17 cellular contexts compared by ENCODE assay signal in genomic region chr11:298406-299065, GRCh38. TPM values are rescaled to one million over a fixed set of nuclear protein-coding genes. Genes with fewer than 3 reads are reported as not detected.
A peak's percentile ranks its signal among the peaks of the same experiment; 100 is the strongest.
DNase-seq lines count a peak whose midpoint lies in the region; ATAC-seq and TF ChIP-seq lines count a peak whose summit lies in the region.
"Had no signal": no experiment of that assay in that cellular context is flagged by ENCODE, and none has a peak within 500 bp of the region (broad histone marks: within the 10 kb centered on the region; RNA-seq: fewer than 3 reads in every experiment).

No MANE protein-coding gene starts in this region.

- 34% methylated on average over 7 of the region's 15 CpGs; no CpG with 5 or more reads in 1 of the 2 donors for WGBS in body of pancreas, 2 donors
- WGBS in mesendoderm (ENCODE audit: extremely low coverage, insufficient coverage, low lambda C conversion rate) = no CpG with 5 or more reads among the region's 15 CpGs

- intact Hi-C loops in body of pancreas (cut with DNase I) = loop anchor here (5.0 kb wide), 1 partner anchor 56 kb away; no protein-coding TSS in a partner anchor

- DNase-seq in stimulated activated naive CD8-positive, alpha-beta T cell treated with anti-CD3 and anti-CD28 coated beads, Interleukin-15, amount 100 ng/mL, for 72 hours = peak in 1 of 2 donors; percentile 60
- DNase-seq in stimulated activated naive CD8-positive, alpha-beta T cell treated with anti-CD3 and anti-CD28 coated beads, Interleukin-15, Interleukin-2, amounts not matched to agents 100 U/mL and 50 U/mL, for 24 hours = no peak
- DNase-seq in body of pancreas = peak; percentile 64 to 80 (median 70)
- peak; percentile 84 for DNase-seq in mesenteric fat pad (ENCODE audit: low spot score)
- DNase-seq in GM20000 (ENCODE audit: low spot score) = no peak
- no peak for DNase-seq in NCI-H1436 (lab: John Stamatoyannopoulos, UW)
- no peak for DNase-seq in mesendoderm
- DNase-seq: activated gamma-delta T cell treated with Interleukin-2 at 50 U/mL for 16 hours, NCI-H524 treated with DMSO at 0.1 percent for 48 hours had no signal

- H3K56ac ChIP-seq in mesendoderm (ENCODE audit: low read length) = no peak overlapping the region

- H3K36me3 ChIP-seq in body of pancreas (replicated peaks in 1 of 2; ENCODE audit: insufficient read depth in 1 of 2, low read depth in 2 of 2) (peaks cover 0 to 3% of the 10 kb centered on the region in 2 donors), mesendoderm (ENCODE audit: control insufficient read depth, insufficient read depth, low read length) (peaks cover 4% of the 10 kb centered on the region)

- H3K27me3 Mint-ChIP-seq in stimulated activated naive CD8-positive, alpha-beta T cell treated with anti-CD3 and anti-CD28 coated beads, Interleukin-15, amount 100 ng/mL, for 72 hours = peaks cover 19% of the 10 kb centered on the region

- peak overlapping the region; percentile 12 to 64 for H3K4me3 Mint-ChIP-seq in stimulated activated naive CD8-positive, alpha-beta T cell treated with anti-CD3 and anti-CD28 coated beads, Interleukin-15, amount 100 ng/mL, for 72 hours
- H3K4me3 Mint-ChIP-seq: memory B cell had no signal

- no peak overlapping the region for H2BK15ac ChIP-seq in mesendoderm (replicated peaks; ENCODE audit: low read depth)

- H3K18ac ChIP-seq in mesendoderm (ENCODE audit: low read length) = no peak overlapping the region

- H3K9me3 Mint-ChIP-seq in stimulated activated naive CD8-positive, alpha-beta T cell treated with anti-CD3 and anti-CD28 coated beads, Interleukin-15, amount 100 ng/mL, for 72 hours = no peaks in the 10 kb centered on the region
- H3K9me3 Mint-ChIP-seq: memory B cell had no signal

- no peak overlapping the region for H3K9ac ChIP-seq in mesendoderm (ENCODE audit: low read length)

- no peak overlapping the region for H3K4ac ChIP-seq in mesendoderm (ENCODE audit: low read depth, low read length)

- H3K23ac ChIP-seq in mesendoderm (ENCODE audit: low read length) = no peak overlapping the region

- H4K8ac ChIP-seq in mesendoderm (ENCODE audit: low read depth, low read length) = no peak overlapping the region

- H3K27ac ChIP-seq in body of pancreas = peak overlapping the region in 2 of 4 donors; percentile 37 to 50
- no peak overlapping the region for H3K27ac ChIP-seq in mesendoderm (ENCODE audit: low read depth, low read length)
- H3K27ac ChIP-seq: HL-60 had no signal

- H3K4me1 ChIP-seq in body of pancreas (peaks cover 65% of the 10 kb centered on the region), mesendoderm (ENCODE audit: control insufficient read depth, low read depth, low read length) (peaks cover 6% of the 10 kb centered on the region)

- H2BK5ac ChIP-seq in mesendoderm (ENCODE audit: low read length) = no peak overlapping the region

- no peak overlapping the region for H3K4me2 ChIP-seq in mesendoderm (ENCODE audit: low read length)

- H3K9me3 ChIP-seq in body of pancreas = no peaks in the 10 kb centered on the region
- H3K9me3 ChIP-seq: HAP-1 had no signal

- peak; percentile 11 for ATAC-seq in stimulated activated naive CD8-positive, alpha-beta T cell treated with anti-CD3 and anti-CD28 coated beads, Interleukin-15, amount 100 ng/mL, for 72 hours
- ATAC-seq in stimulated activated naive CD8-positive, alpha-beta T cell treated with anti-CD3 and anti-CD28 coated beads, Interleukin-15, Interleukin-2, amounts not matched to agents 100 U/mL and 50 U/mL, for 24 hours = no peak
- ATAC-seq in body of pancreas (peak; percentile 58), GM18498 (IDR thresholded peaks at IDR 0.05; ENCODE audit: unreplicated experiment) (no peak)

- no peak overlapping the region for H4K5ac ChIP-seq in mesendoderm (ENCODE audit: low read length)

- H3K79me1 ChIP-seq in mesendoderm (ENCODE audit: low read length) = no peaks in the 10 kb centered on the region

- H2BK120ac ChIP-seq in mesendoderm (ENCODE audit: low read depth, low read length) = no peak overlapping the region

- TF ChIP-seq CTCF in body of pancreas (IDR thresholded peaks at IDR 0.05) (no peak), GM20000 (IDR thresholded peaks at IDR 0.05; ENCODE audit: extremely low read depth, missing control alignments) (no peak)

- H3K4me3 ChIP-seq in body of pancreas = no peak overlapping the region
- no peak overlapping the region for H3K4me3 ChIP-seq in mesendoderm (ENCODE audit: low read length)
- H3K4me3 ChIP-seq: HAP-1 had no signal

- peak overlapping the region; percentile 9 to 14 for H3K27ac Mint-ChIP-seq in stimulated activated naive CD8-positive, alpha-beta T cell treated with anti-CD3 and anti-CD28 coated beads, Interleukin-15, amount 100 ng/mL, for 72 hours
- H3K27ac Mint-ChIP-seq: memory B cell had no signal

- H2AK5ac ChIP-seq in mesendoderm (ENCODE audit: low read length) = no peak overlapping the region

- H3K79me2 ChIP-seq in mesendoderm (ENCODE audit: control insufficient read depth, insufficient read depth, low read length) = no peaks in the 10 kb centered on the region

- TF ChIP-seq POLR2A in body of pancreas (IDR thresholded peaks at IDR 0.05) = peak; percentile 9 to 55 (median 45)

- no peaks in the 10 kb centered on the region for H3K27me3 ChIP-seq in body of pancreas
- no peaks in the 10 kb centered on the region for H3K27me3 ChIP-seq in mesendoderm (ENCODE audit: insufficient read depth, low read length, poor library complexity)

- H3K4me1 Mint-ChIP-seq in stimulated activated naive CD8-positive, alpha-beta T cell treated with anti-CD3 and anti-CD28 coated beads, Interleukin-15, amount 100 ng/mL, for 72 hours = peaks cover 90% of the 10 kb centered on the region

RNA-seq across cellular contexts. Expression of gene IFITM5, which starts 0.8 kb away (rescaled TPM):
- total RNA-seq in body of pancreas = not detected
- not detected for total RNA-seq in mesenteric fat pad
- polyA plus RNA-seq in mesendoderm (2013, experiment 1 of 2) = 0.13 TPM
- polyA plus RNA-seq in mesendoderm (2013, experiment 2 of 2) = 0.15 TPM
- total RNA-seq: bronchial epithelial cell, fibroblast of villous mesenchyme, LHCN-M2, subcutaneous adipose tissue had no signal

RNA-seq across cellular contexts. Expression of gene IFITM2, which starts 9.1 kb away (rescaled TPM):
- 10 to 100 TPM; 31.0 to 90.3 TPM for total RNA-seq in body of pancreas
- total RNA-seq in mesenteric fat pad = 657 TPM
- 1,871 TPM for polyA plus RNA-seq in mesendoderm (2013, experiment 1 of 2)
- polyA plus RNA-seq in mesendoderm (2013, experiment 2 of 2) = 1,795 TPM

RNA-seq across cellular contexts. Expression of gene PGGHG, which starts 9.6 kb away (rescaled TPM):
- total RNA-seq in body of pancreas (100 to 1,000 TPM; 248 to 484 TPM), mesenteric fat pad (25.2 TPM)
- polyA plus RNA-seq in mesendoderm (2013, experiment 1 of 2) = 27.3 TPM
- polyA plus RNA-seq in mesendoderm (2013, experiment 2 of 2) = 26.0 TPM

RNA-seq across cellular contexts. Expression of gene IFITM1, which starts 15.3 kb away (rescaled TPM):
- 10 to 100 TPM; 31.0 to 39.7 TPM for total RNA-seq in body of pancreas
- total RNA-seq in mesenteric fat pad = 232 TPM
- 1,155 TPM for polyA plus RNA-seq in mesendoderm (2013, experiment 1 of 2)
- 1,131 TPM for polyA plus RNA-seq in mesendoderm (2013, experiment 2 of 2)

RNA-seq across cellular contexts. Expression of gene NLRP6, which starts 20.3 kb away (rescaled TPM):
- total RNA-seq in body of pancreas (1 to 10 TPM in 1 of 2 donors, not detected in 1; 1.0 TPM), mesenteric fat pad (1.8 TPM)
- not detected for polyA plus RNA-seq in mesendoderm (2013, experiment 1 of 2)
- not detected for polyA plus RNA-seq in mesendoderm (2013, experiment 2 of 2)
- total RNA-seq: bronchial epithelial cell, fibroblast of villous mesenchyme, LHCN-M2 had no signal

Comparison
In these comparisons a context has a peak if more than half of its experiments do, and no peak if none do; other contexts are left out.
1. ATAC-seq: peak in stimulated activated naive CD8-positive, alpha-beta T cell treated with anti-CD3 and anti-CD28 coated beads, Interleukin-15, amount 100 ng/mL, for 72 hours (single experiment) and body of pancreas (single experiment); none in stimulated activated naive CD8-positive, alpha-beta T cell treated with anti-CD3 and anti-CD28 coated beads, Interleukin-15, Interleukin-2, amounts not matched to agents 100 U/mL and 50 U/mL, for 24 hours (single experiment) and GM18498 (single experiment).
2. DNase-seq: peak in body of pancreas (4 of 4) and mesenteric fat pad (single experiment); none in stimulated activated naive CD8-positive, alpha-beta T cell treated with anti-CD3 and anti-CD28 coated beads, Interleukin-15, Interleukin-2, amounts not matched to agents 100 U/mL and 50 U/mL, for 24 hours (single experiment), GM20000 (single experiment), NCI-H1436 (single experiment) and mesendoderm (single experiment).